ENCODE assay signal across 15 cellular contexts in genomic region chr9:16509946-16510504, GRCh38.
DNase-seq lines count a peak whose midpoint lies in the region; TF ChIP-seq lines count a peak whose summit lies in the region.
"Had no signal": no experiment of that assay in that cellular context is flagged by ENCODE, and none has a peak within 500 bp of the region (broad histone marks: within the 10 kb centered on the region; RNA-seq: fewer than 3 reads in every experiment).

No MANE protein-coding gene starts in this region.

- intact Hi-C loops in esophagus muscularis mucosa (cut with DNase I) = loop anchor here (10.0 kb wide), 1 partner anchor 355 kb away; no protein-coding TSS in a partner anchor
- intact Hi-C loops in activated CD4-positive, alpha-beta memory T cell treated with anti-CD3 and anti-CD28 coated beads for 36 hours (cut with micrococcal nuclease) = no loop called here

- no peak for TF ChIP-seq EP300 in esophagus muscularis mucosa (IDR thresholded peaks at IDR 0.05)

- WGBS in esophagus muscularis mucosa = 57% methylated on average over 7 of the region's 7 CpGs

- H3K27ac ChIP-seq in esophagus muscularis mucosa (replicated peaks in 1 of 4) = peak overlapping the region in 3 of 4 donors; percentile 28 to 62 (median 48)
- H3K27ac ChIP-seq: cardiac muscle cell, testis had no signal

- CTCF ChIA-PET in activated CD4-positive, alpha-beta memory T cell treated with anti-CD3 and anti-CD28 coated beads for 36 hours (lab: Charles Lee) = no interaction called here

- H3K27me3 ChIP-seq in esophagus muscularis mucosa = no peaks in the 10 kb centered on the region
- H3K27me3 ChIP-seq: cardiac muscle cell, testis had no signal

- no peak overlapping the region for H3K4me3 Mint-ChIP-seq in activated CD4-positive, alpha-beta memory T cell treated with anti-CD3 and anti-CD28 coated beads for 36 hours
- H3K4me3 Mint-ChIP-seq: CD4-positive, alpha-beta T cell had no signal

- TF ChIP-seq CTCF in esophagus muscularis mucosa (IDR thresholded peaks at IDR 0.05) = no peak

- POLR2A ChIA-PET in activated CD4-positive, alpha-beta memory T cell treated with anti-CD3 and anti-CD28 coated beads for 36 hours (lab: Charles Lee) = no interaction called here

- no peaks in the 10 kb centered on the region for H3K9me3 ChIP-seq in esophagus muscularis mucosa
- H3K9me3 ChIP-seq: testis had no signal

- no peaks in the 10 kb centered on the region for H3K36me3 Mint-ChIP-seq in activated CD4-positive, alpha-beta memory T cell treated with anti-CD3 and anti-CD28 coated beads for 36 hours

- no peaks in the 10 kb centered on the region for H3K4me1 Mint-ChIP-seq in activated CD4-positive, alpha-beta memory T cell treated with anti-CD3 and anti-CD28 coated beads for 36 hours (ENCODE audit: low read depth)

- peaks cover 6 to 51% (median 40%) of the 10 kb centered on the region in 4 donors for H3K4me1 ChIP-seq in esophagus muscularis mucosa
- H3K4me1 ChIP-seq: testis had no signal

- no peaks in the 10 kb centered on the region for H3K36me3 ChIP-seq in esophagus muscularis mucosa
- H3K36me3 ChIP-seq: cardiac muscle cell had no signal

- TF ChIP-seq POLR2A in esophagus muscularis mucosa (IDR thresholded peaks at IDR 0.05; ENCODE audit: low read depth) = no peak

- H3K27me3 Mint-ChIP-seq in activated CD4-positive, alpha-beta memory T cell treated with anti-CD3 and anti-CD28 coated beads for 36 hours = no peaks in the 10 kb centered on the region
- H3K27me3 Mint-ChIP-seq: CD4-positive, alpha-beta T cell had no signal

- DNase-seq in H4 (ENCODE audit: low spot score) (peak; percentile 4), SK-MEL-5 (ENCODE audit: low read depth, low spot score) (peak; percentile 39), esophagus muscularis mucosa (ENCODE audit: extremely low spot score) (no peak), myocyte (ENCODE audit: low read depth) (peak; percentile 32), NCI-H1105 (lab: John Stamatoyannopoulos, UW) (no peak), DMS153 treated with DMSO at 0.1 percent for 48 hours (lab: John Stamatoyannopoulos, UW; ENCODE audit: unreplicated experiment) (no peak), NCI-H1930 (lab: John Stamatoyannopoulos, UW) (no peak)
- no peak for DNase-seq in activated CD4-positive, alpha-beta memory T cell treated with anti-CD3 and anti-CD28 coated beads for 36 hours
- DNase-seq: activated T-cell treated with anti-CD3 and anti-CD28 coated beads, Interleukin-2, amount 50 U/mL, for 48 hours; CD4-positive, alpha-beta T cell; erythroblast; NCI-H1436; NCI-H526 treated with DMSO at 0.1 percent for 48 hours; testis had no signal

- no peak overlapping the region for H3K4me3 ChIP-seq in esophagus muscularis mucosa
- H3K4me3 ChIP-seq: cardiac muscle cell, testis had no signal

- H3K9me3 Mint-ChIP-seq in activated CD4-positive, alpha-beta memory T cell treated with anti-CD3 and anti-CD28 coated beads for 36 hours = no peaks in the 10 kb centered on the region
- H3K9me3 Mint-ChIP-seq: CD4-positive, alpha-beta T cell had no signal

- in situ Hi-C loops in SK-MEL-5 (cut with HindIII; ENCODE audit: low pct_unique_long_range_greater_than_20kb, low sequenced_read_pairs) = no loop called here

- no peak overlapping the region for H3K27ac Mint-ChIP-seq in activated CD4-positive, alpha-beta memory T cell treated with anti-CD3 and anti-CD28 coated beads for 36 hours
- H3K27ac Mint-ChIP-seq: CD4-positive, alpha-beta T cell had no signal

Comparison
In these comparisons a context has a peak if more than half of its experiments do, and no peak if none do; other contexts are left out.
1. DNase-seq: peak in H4 (single experiment), SK-MEL-5 (single experiment) and myocyte (single experiment); none in esophagus muscularis mucosa (single experiment), activated CD4-positive, alpha-beta memory T cell treated with anti-CD3 and anti-CD28 coated beads for 36 hours (single experiment), NCI-H1105 (single experiment), DMS153 treated with DMSO at 0.1 percent for 48 hours (single experiment) and NCI-H1930 (0 of 2).